10 cellular contexts compared by ENCODE assay signal in the genomic region with DNA sequence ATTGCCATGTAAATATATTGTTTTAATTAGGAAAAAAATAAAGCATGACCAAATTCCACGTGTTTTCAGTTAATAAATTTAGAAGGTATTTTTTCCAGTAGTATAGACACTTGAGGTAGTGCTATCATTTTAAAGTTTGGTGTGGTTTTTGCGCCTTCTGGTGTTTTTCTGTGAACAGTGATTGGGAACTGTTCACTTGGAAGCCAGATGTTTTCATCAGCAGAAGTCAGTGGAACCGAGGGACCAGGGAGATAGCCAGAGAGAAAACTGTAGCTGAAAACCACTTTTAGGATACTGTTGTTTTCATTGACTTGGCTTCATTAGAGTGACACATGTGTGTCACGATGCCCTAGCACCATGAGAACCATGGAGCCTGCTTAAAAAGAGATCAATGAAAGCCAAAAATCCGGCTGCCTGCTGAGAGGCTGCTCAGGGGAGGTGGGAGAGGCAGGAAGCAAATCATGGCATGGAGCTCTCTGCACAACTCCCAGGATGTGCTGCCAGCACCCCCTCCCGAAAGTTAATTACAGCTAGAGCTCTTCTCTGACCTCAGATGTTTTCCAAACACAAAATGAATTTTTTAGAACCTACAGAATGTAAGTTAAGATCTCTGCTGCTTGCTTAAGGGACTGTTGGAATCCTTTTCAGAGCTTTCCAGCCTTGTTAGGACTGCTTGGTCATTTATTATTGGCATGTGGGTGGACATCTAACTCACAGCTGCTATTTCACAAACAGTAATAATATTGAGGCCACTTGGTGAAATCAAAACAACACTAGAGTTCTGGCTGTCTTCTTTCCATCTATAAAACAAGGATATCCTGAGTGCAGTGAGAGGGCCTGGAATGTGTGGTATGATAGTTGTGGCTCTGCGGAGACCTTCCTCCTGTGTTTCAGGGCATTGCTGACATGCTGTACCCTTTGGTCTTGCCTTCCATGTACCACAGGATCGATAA.
DNase-seq lines count a peak whose midpoint lies in the region; ATAC-seq and TF ChIP-seq lines count a peak whose summit lies in the region.
"Had no signal": no experiment of that assay in that cellular context is flagged by ENCODE, and none has a peak within 500 bp of the region (broad histone marks: within the 10 kb centered on the region; RNA-seq: fewer than 3 reads in every experiment).

No MANE protein-coding gene starts in this region.

- TF ChIP-seq EP300 in ovary (IDR thresholded peaks at IDR 0.05), result no peak

- WGBS in ovary, 3 donors, result 8 to 25% (median 11%) methylated on average over 8 of the region's 8 CpGs

- TF ChIP-seq POLR2A in ovary (IDR thresholded peaks at IDR 0.05), result no peak

- H3K27ac ChIP-seq in ovary, result peak overlapping the region in 1 of 2 donors; percentile 6
- H3K27ac ChIP-seq: psoas muscle had no signal

- peaks cover 8% of the 10 kb centered on the region for H3K4me1 ChIP-seq in ovary (ENCODE audit: insufficient read depth)
- H3K4me1 ChIP-seq: psoas muscle had no signal

- intact Hi-C loops in ovary (cut with DNase I), result no loop called here

- DNase-seq in COR-L47 (lab: John Stamatoyannopoulos, UW), result peak; percentile 14
- peak; percentile 29 for DNase-seq in LHCN-M2 (ENCODE audit: low read depth)
- DNase-seq in fibroblast of gingiva (ENCODE audit: low read depth), result peak; percentile 45
- peak in 4 of 5 donors; percentile 15 to 37 (median 28) for DNase-seq in ovary
- DNase-seq in MV-4-11 (lab: John Stamatoyannopoulos, UW), result no peak
- DNase-seq: NCI-H1048 had no signal

- no peaks in the 10 kb centered on the region for H3K9me3 ChIP-seq in ovary
- H3K9me3 ChIP-seq: psoas muscle had no signal

- no peaks in the 10 kb centered on the region for H3K36me3 ChIP-seq in ovary

- ATAC-seq in HG03378 (IDR thresholded peaks at IDR 0.05; ENCODE audit: unreplicated experiment) (no peak), HG02798 (IDR thresholded peaks at IDR 0.05; ENCODE audit: poor library complexity, unreplicated experiment) (no peak), HG02571 (IDR thresholded peaks at IDR 0.05; ENCODE audit: unreplicated experiment) (no peak)

- no peak overlapping the region for H3K4me3 ChIP-seq in ovary
- H3K4me3 ChIP-seq: psoas muscle had no signal

- H3K27me3 ChIP-seq in ovary, result no peaks in the 10 kb centered on the region

- no peak for TF ChIP-seq CTCF in ovary (IDR thresholded peaks at IDR 0.05)
